In the genomic region with DNA sequence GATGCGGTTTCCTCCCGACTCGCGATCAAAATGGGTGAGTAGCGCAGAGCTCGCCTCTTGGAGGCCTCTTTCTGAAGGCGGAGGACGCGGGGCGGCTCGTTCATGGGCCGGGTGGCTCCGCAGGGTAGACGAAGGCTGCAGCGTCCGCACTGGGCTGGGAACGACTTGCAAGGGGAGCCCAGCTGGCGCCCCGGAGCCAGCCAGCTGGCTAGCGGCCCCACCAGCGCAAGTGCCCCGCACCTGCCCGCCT, we compare ENCODE assay signal across 8 cellular contexts. TPM values are rescaled to one million over a fixed set of nuclear protein-coding genes. Genes with fewer than 3 reads are reported as not detected.
DNase-seq lines count a peak whose midpoint lies in the region; ATAC-seq and TF ChIP-seq lines count a peak whose summit lies in the region.

No MANE protein-coding gene starts in this region.

- peak; percentile 6 for ATAC-seq in HG02623 (IDR thresholded peaks at IDR 0.05; ENCODE audit: unreplicated experiment)
- ATAC-seq in WTC11, result no peak
- ATAC-seq in HG03135 (IDR thresholded peaks at IDR 0.05; ENCODE audit: unreplicated experiment), result no peak

- POLR2A ChIA-PET in WTC11 (lab: Charles Lee), result interaction anchor here (1.0 to 1.5 kb wide), 3 partner anchors 47 to 167 kb away, joined by 3 read pairs; a partner anchor contains a TSS

- H3K27me3 ChIP-seq in iPS-15b (ENCODE audit: control insufficient read depth, insufficient read depth, low read length), result peaks cover 4% of the 10 kb centered on the region
- H3K27me3 ChIP-seq in stomach, result no peaks in the 10 kb centered on the region

- peaks cover 27% of the 10 kb centered on the region for H3K4me1 Mint-ChIP-seq in WTC11

- no peaks in the 10 kb centered on the region for H3K27me3 Mint-ChIP-seq in WTC11 (ENCODE audit: low read depth)

- WGBS in stomach, 5 donors, result 0% methylated on average over 20 to 23 of the region's 23 CpGs; no CpG with 5 or more reads in 1 of the 5 donors

- no peak for TF ChIP-seq EP300 in stomach (IDR thresholded peaks at IDR 0.05)

- H3K4me3 ChIP-seq in GM12875 (ENCODE audit: low read depth, low read length), result peak overlapping the region; percentile 68
- H3K4me3 ChIP-seq in iPS-15b (ENCODE audit: low read depth, low read length), result peak overlapping the region; percentile 83
- H3K4me3 ChIP-seq in stomach, result peak overlapping the region; percentile 72 to 95 (median 90)

- H3K9ac ChIP-seq in iPS-15b (ENCODE audit: low read depth, low read length), result no peak overlapping the region

- H3K27ac Mint-ChIP-seq in WTC11, result no peak overlapping the region

- H3K36me3 Mint-ChIP-seq in WTC11, result no peaks in the 10 kb centered on the region; the same call in 1 of the 2 replicates

- H3K27ac ChIP-seq in stomach, result peak overlapping the region; percentile 77 to 88 (median 85)

- H3K4me1 ChIP-seq in iPS-15b (ENCODE audit: control insufficient read depth, insufficient read depth, low read length), result no peaks in the 10 kb centered on the region
- peaks cover 14 to 30% (median 27%) of the 10 kb centered on the region in 4 donors for H3K4me1 ChIP-seq in stomach

- no peaks in the 10 kb centered on the region for H3K9me3 Mint-ChIP-seq in WTC11

- no peak for TF ChIP-seq CTCF in GM12875 (IDR thresholded peaks at IDR 0.05; ENCODE audit: borderline replicate concordance, insufficient read depth, low read depth, low read length)
- TF ChIP-seq CTCF in WTC11 (IDR thresholded peaks at IDR 0.05), result no peak
- no peak for TF ChIP-seq CTCF in stomach (IDR thresholded peaks at IDR 0.05)

- no peak for TF ChIP-seq POLR2A in stomach (IDR thresholded peaks at IDR 0.05)

- H3K36me3 ChIP-seq in iPS-15b (ENCODE audit: control insufficient read depth, insufficient read depth, low read length) (no peaks in the 10 kb centered on the region), stomach (peaks cover 0 to 18% (median 14%) of the 10 kb centered on the region in 4 donors)

- intact Hi-C loops in stomach (cut with DNase I; ENCODE audit: low total_unique reads), result no loop called here

- H3K4me3 Mint-ChIP-seq in WTC11, result peak overlapping the region; percentile 93

- DNase-seq in WTC11 (ENCODE audit: low spot score), result no peak
- DNase-seq in stomach, result no peak
- DNase-seq in RPMI8226, result no peak
- no peak for DNase-seq in NCI-H1417 treated with DMSO at 0.1 percent for 48 hours (lab: John Stamatoyannopoulos, UW)

- H3K9me3 ChIP-seq in iPS-15b (ENCODE audit: control insufficient read depth, insufficient read depth, low read length) (no peaks in the 10 kb centered on the region), stomach (no peaks in the 10 kb centered on the region)

- CTCF ChIA-PET in WTC11 (lab: Charles Lee), result interaction anchor here (0.6 to 3.3 kb wide), 11 partner anchors 8 to 553 kb away, joined by 3 to 21 read pairs (median 4); a partner anchor contains a TSS

TF ChIP-seq in WTC11, 78 proteins besides CTCF, POLR2A, EP300 and RAD21 (continues in another document):
- TF ChIP-seq ZNF396 (CRISPR knock-in tag; IDR thresholded peaks at IDR 0.05; ENCODE audit: borderline replicate concordance) (no peak), ZNF263 (CRISPR knock-in tag; IDR thresholded peaks at IDR 0.05; ENCODE audit: low read depth) (no peak), ZNF423 (CRISPR knock-in tag; IDR thresholded peaks at IDR 0.05) (no peak), NR2C2 (CRISPR knock-in tag; IDR thresholded peaks at IDR 0.05) (no peak), NR3C1 (CRISPR knock-in tag; conservative IDR thresholded peaks at IDR 0.05; ENCODE audit: low read depth) (no peak), GRHL2 (CRISPR knock-in tag; IDR thresholded peaks at IDR 0.05; ENCODE audit: insufficient replicate concordance, severe bottlenecking) (no peak), SP1 (CRISPR knock-in tag; conservative IDR thresholded peaks at IDR 0.05) (no peak), TEAD1 (CRISPR knock-in tag; IDR thresholded peaks at IDR 0.05) (no peak)
- TF ChIP-seq, protein P1, sequence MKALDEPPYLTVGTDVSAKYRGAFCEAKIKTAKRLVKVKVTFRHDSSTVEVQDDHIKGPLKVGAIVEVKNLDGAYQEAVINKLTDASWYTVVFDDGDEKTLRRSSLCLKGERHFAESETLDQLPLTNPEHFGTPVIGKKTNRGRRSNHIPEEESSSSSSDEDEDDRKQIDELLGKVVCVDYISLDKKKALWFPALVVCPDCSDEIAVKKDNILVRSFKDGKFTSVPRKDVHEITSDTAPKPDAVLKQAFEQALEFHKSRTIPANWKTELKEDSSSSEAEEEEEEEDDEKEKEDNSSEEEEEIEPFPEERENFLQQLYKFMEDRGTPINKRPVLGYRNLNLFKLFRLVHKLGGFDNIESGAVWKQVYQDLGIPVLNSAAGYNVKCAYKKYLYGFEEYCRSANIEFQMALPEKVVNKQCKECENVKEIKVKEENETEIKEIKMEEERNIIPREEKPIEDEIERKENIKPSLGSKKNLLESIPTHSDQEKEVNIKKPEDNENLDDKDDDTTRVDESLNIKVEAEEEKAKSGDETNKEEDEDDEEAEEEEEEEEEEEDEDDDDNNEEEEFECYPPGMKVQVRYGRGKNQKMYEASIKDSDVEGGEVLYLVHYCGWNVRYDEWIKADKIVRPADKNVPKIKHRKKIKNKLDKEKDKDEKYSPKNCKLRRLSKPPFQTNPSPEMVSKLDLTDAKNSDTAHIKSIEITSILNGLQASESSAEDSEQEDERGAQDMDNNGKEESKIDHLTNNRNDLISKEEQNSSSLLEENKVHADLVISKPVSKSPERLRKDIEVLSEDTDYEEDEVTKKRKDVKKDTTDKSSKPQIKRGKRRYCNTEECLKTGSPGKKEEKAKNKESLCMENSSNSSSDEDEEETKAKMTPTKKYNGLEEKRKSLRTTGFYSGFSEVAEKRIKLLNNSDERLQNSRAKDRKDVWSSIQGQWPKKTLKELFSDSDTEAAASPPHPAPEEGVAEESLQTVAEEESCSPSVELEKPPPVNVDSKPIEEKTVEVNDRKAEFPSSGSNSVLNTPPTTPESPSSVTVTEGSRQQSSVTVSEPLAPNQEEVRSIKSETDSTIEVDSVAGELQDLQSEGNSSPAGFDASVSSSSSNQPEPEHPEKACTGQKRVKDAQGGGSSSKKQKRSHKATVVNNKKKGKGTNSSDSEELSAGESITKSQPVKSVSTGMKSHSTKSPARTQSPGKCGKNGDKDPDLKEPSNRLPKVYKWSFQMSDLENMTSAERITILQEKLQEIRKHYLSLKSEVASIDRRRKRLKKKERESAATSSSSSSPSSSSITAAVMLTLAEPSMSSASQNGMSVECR (CRISPR knock-in tag; IDR thresholded peaks at IDR 0.05; ENCODE audit: borderline replicate concordance), result no peak; the same call in 1 of the 2 replicates
- TF ChIP-seq, protein P2, sequence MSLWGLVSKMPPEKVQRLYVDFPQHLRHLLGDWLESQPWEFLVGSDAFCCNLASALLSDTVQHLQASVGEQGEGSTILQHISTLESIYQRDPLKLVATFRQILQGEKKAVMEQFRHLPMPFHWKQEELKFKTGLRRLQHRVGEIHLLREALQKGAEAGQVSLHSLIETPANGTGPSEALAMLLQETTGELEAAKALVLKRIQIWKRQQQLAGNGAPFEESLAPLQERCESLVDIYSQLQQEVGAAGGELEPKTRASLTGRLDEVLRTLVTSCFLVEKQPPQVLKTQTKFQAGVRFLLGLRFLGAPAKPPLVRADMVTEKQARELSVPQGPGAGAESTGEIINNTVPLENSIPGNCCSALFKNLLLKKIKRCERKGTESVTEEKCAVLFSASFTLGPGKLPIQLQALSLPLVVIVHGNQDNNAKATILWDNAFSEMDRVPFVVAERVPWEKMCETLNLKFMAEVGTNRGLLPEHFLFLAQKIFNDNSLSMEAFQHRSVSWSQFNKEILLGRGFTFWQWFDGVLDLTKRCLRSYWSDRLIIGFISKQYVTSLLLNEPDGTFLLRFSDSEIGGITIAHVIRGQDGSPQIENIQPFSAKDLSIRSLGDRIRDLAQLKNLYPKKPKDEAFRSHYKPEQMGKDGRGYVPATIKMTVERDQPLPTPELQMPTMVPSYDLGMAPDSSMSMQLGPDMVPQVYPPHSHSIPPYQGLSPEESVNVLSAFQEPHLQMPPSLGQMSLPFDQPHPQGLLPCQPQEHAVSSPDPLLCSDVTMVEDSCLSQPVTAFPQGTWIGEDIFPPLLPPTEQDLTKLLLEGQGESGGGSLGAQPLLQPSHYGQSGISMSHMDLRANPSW (CRISPR knock-in tag; conservative IDR thresholded peaks at IDR 0.05; ENCODE audit: low read depth), result no peak
- TF ChIP-seq, protein P3, sequence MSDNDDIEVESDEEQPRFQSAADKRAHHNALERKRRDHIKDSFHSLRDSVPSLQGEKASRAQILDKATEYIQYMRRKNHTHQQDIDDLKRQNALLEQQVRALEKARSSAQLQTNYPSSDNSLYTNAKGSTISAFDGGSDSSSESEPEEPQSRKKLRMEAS (CRISPR knock-in tag; IDR thresholded peaks at IDR 0.05), result no peak
- TF ChIP-seq, protein P4, sequence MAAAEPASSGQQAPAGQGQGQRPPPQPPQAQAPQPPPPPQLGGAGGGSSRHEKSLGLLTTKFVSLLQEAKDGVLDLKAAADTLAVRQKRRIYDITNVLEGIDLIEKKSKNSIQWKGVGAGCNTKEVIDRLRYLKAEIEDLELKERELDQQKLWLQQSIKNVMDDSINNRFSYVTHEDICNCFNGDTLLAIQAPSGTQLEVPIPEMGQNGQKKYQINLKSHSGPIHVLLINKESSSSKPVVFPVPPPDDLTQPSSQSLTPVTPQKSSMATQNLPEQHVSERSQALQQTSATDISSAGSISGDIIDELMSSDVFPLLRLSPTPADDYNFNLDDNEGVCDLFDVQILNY (CRISPR knock-in tag; IDR thresholded peaks at IDR 0.05), result no peak

RNA-seq across cellular contexts. Expression of a gene that starts 0.3 kb away (rescaled TPM):
- total RNA-seq in WTC11 (2021) (64.7 to 80.9 TPM (median 72.8 TPM) in 3 replicates), stomach (10 to 100 TPM in 3 of 5 donors, 1 to 10 TPM in 1, under 1 TPM in 1; 0.58 to 56.7 (median 10.5) TPM)
- 1 to 10 TPM; 1.3 to 6.5 (median 4.0) TPM for polyA plus RNA-seq in stomach

RNA-seq across cellular contexts. Expression of a gene that starts 0.7 kb away (rescaled TPM):
- total RNA-seq in WTC11 (2021), result 44.0 to 49.1 TPM (median 49.0 TPM) in 3 replicates
- total RNA-seq in stomach, result 100 to 1,000 TPM in 1 of 5 donors, 10 to 100 TPM in 4; 22.8 to 126 (median 40.9) TPM
- 10 to 100 TPM; 61.2 to 99.4 (median 61.4) TPM for polyA plus RNA-seq in stomach

RNA-seq across cellular contexts. Expression of a gene that starts 38.9 kb away (rescaled TPM):
- total RNA-seq in WTC11 (2021) (8.0 to 8.8 TPM (median 8.6 TPM) in 3 replicates), stomach (100 to 1,000 TPM in 1 of 5 donors, 10 to 100 TPM in 2, 1 to 10 TPM in 2; 4.6 to 138 (median 61.3) TPM)
- 1 to 10 TPM in 2 of 3 donors, under 1 TPM in 1; 0.48 to 2.0 (median 2.0) TPM for polyA plus RNA-seq in stomach

RNA-seq across cellular contexts. Expression of a gene that starts 47.5 kb away (rescaled TPM):
- total RNA-seq in WTC11 (2021), result 22.4 to 25.4 TPM (median 23.3 TPM) in 3 replicates
- 10 to 100 TPM in 4 of 5 donors, 1 to 10 TPM in 1; 3.2 to 85.7 (median 40.9) TPM for total RNA-seq in stomach
- polyA plus RNA-seq in stomach, result 10 to 100 TPM; 19.4 to 28.6 (median 24.3) TPM
